Comparison of ENCODE assay signal across 12 cellular contexts in the genomic region with DNA sequence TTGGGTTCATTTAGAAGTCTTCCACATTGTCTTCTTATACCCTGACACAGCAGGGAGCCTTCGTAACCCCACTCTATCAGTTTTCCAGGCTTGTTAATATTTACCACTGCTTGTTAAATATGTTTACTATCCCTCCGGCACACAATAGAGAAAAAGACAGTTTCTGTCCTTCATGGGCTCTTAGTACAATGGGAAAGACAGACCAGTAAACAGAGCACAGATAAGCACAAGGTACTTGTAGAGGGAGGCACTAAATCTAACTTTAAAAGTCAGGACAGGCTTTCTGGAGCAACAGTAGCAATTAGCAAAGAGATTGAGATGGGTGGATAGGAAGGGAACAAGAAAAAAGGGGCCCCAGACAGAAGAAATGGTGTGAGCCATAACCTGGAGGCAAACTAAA.
"Had no signal": no experiment of that assay in that cellular context is flagged by ENCODE, and none has a peak within 500 bp of the region (broad histone marks: within the 10 kb centered on the region; RNA-seq: fewer than 3 reads in every experiment).

No MANE protein-coding gene starts in this region.

- H3K27me3 Mint-ChIP-seq: activated CD4-positive, alpha-beta memory T cell treated with anti-CD3 and anti-CD28 coated beads for 36 hours; activated naive CD4-positive, alpha-beta T cell treated with anti-CD3 and anti-CD28 coated beads, Interleukin-2, amount 50 U/mL, for 24 hours; activated T-cell treated with anti-CD3 and anti-CD28 coated beads, Interleukin-2, amount 50 U/mL, for 24 hours had no signal

- H3K27ac ChIP-seq: esophagus muscularis mucosa, pancreas, stomach, testis had no signal

- H3K9me3 ChIP-seq: esophagus muscularis mucosa, pancreas, stomach, testis had no signal

- H3K36me3 ChIP-seq: esophagus muscularis mucosa, pancreas, stomach had no signal

- H3K27me3 ChIP-seq: esophagus muscularis mucosa, pancreas, stomach, testis had no signal

- ATAC-seq: left lobe of liver, pancreas had no signal

- H3K4me1 Mint-ChIP-seq: activated naive CD4-positive, alpha-beta T cell treated with anti-CD3 and anti-CD28 coated beads, Interleukin-2, amount 50 U/mL, for 24 hours had no signal

- H3K36me3 Mint-ChIP-seq: activated CD4-positive, alpha-beta memory T cell treated with anti-CD3 and anti-CD28 coated beads for 36 hours; activated naive CD4-positive, alpha-beta T cell treated with anti-CD3 and anti-CD28 coated beads, Interleukin-2, amount 50 U/mL, for 24 hours had no signal

- H3K4me1 ChIP-seq: esophagus muscularis mucosa, testis had no signal

- H3K4me3 Mint-ChIP-seq: activated CD4-positive, alpha-beta memory T cell treated with anti-CD3 and anti-CD28 coated beads for 36 hours; activated naive CD4-positive, alpha-beta T cell treated with anti-CD3 and anti-CD28 coated beads, Interleukin-2, amount 50 U/mL, for 24 hours; activated T-cell treated with anti-CD3 and anti-CD28 coated beads, Interleukin-2, amount 50 U/mL, for 24 hours had no signal

- H3K4me3 ChIP-seq: esophagus muscularis mucosa, pancreas, stomach, testis had no signal

- DNase-seq: activated CD4-positive, alpha-beta memory T cell treated with anti-CD3 and anti-CD28 coated beads for 36 hours; activated effector memory CD4-positive, alpha-beta T cell treated with anti-CD3 and anti-CD28 coated beads, Interleukin-2, amount 50 U/mL, for 16 hours; activated T-cell treated with anti-CD3 and anti-CD28 coated beads, Interleukin-2, amount 50 U/mL, for 24 hours; hippocampal formation; pancreas; stimulated activated CD4-positive, alpha-beta T cell treated with anti-CD3 and anti-CD28 coated beads, Interleukin-12 subunit alpha, Interleukin-12 subunit beta, amount 100 ng/mL, for 4 hours; stimulated activated CD4-positive, alpha-beta T cell treated with anti-CD3 and anti-CD28 coated beads, Interleukin-2, amount 100 ng/mL, for 24 hours; stomach; testis had no signal
